In genomic region chr17:33183487-33184026, GRCh38 we compare ENCODE assay signal across 1 cellular context.
TF ChIP-seq lines count a peak whose summit lies in the region.

No MANE protein-coding gene starts in this region.

TF ChIP-seq in IMR-90, 13 proteins besides CTCF, POLR2A, EP300 and RAD21 (continued from another document):
- TF ChIP-seq USF2 (IDR thresholded peaks at IDR 0.05; ENCODE audit: low read depth, low read length), result no peak
- TF ChIP-seq RFX5 (IDR thresholded peaks at IDR 0.05; ENCODE audit: low read depth, low read length), result no peak
- no peak for TF ChIP-seq SMC3 (IDR thresholded peaks at IDR 0.05; ENCODE audit: low read depth, low read length)
- TF ChIP-seq MXI1 (IDR thresholded peaks at IDR 0.05; ENCODE audit: borderline replicate concordance, low read depth, low read length), result no peak
